In the genomic region with DNA sequence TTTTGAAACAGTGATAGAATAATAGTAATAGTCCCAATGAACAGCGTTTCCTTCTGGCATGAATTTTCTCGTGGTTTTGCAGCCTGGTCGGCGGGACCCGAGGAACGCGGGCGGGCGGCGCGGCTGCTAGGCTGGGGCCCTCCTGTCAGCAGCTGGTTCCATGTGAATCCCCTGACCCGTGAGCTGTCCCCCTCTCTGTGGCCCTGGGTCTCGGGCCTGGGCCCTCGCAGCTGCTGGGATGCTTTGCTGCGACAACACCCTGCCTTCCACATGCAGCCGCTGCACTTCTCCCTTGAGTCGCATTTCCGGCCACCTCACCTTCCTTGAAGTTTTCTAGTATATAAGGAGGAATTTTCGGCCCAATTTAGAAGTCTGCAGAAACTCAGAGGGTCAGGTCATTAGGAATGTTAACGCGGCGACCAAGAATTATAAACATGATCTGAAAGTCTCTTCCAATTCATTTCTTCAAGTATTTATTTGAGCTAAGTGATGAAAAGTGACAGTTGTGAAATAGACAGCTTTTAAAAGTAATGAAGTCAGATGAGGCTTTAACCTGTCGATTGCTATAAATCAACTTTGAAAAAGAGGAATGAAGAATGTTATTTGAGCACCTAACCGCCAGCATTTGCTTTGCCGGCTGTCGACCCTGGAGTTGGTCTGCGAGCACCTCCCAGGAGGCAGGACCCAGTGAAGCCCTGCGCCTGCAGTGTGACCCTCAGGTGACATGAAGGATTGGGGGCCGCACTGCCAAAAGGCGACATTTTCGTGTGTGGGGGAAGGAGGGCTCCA, we compare ENCODE assay signal across 11 cellular contexts. TPM values are rescaled to one million over a fixed set of nuclear protein-coding genes. Genes with fewer than 3 reads are reported as not detected.
A peak's percentile ranks its signal among the peaks of the same experiment; 100 is the strongest.
DNase-seq lines count a peak whose midpoint lies in the region; ATAC-seq lines count a peak whose summit lies in the region.
"Had no signal": no experiment of that assay in that cellular context is flagged by ENCODE, and none has a peak within 500 bp of the region (broad histone marks: within the 10 kb centered on the region; RNA-seq: fewer than 3 reads in every experiment).

No MANE protein-coding gene starts in this region.

- H3K27ac Mint-ChIP-seq in activated CD4-positive, alpha-beta T cell treated with anti-CD3 and anti-CD28 coated beads, Interleukin-2, amount 10 ng/mL, durations not matched to agents 7 days and 5 days, result peak overlapping the region; percentile 54
- H3K27ac Mint-ChIP-seq in activated T-helper 2 cell treated with anti-CD3 and anti-CD28 coated beads, Interferon-gamma antibody, Interleukin-2, Interleukin-4, amounts not matched to agents 10 μg/mL and 5 μg/mL and 100 μg/mL, durations not matched to agents 14 hours and 24 hours and 36 hours, result no peak overlapping the region
- H3K27ac Mint-ChIP-seq in stimulated activated naive B cell treated with anti-CD40 and anti-IgM and Interleukin-4, amounts not matched to agents 10 μg/mL and 1 μg/mL and 100 μg/mL, for 72 hours, result peak overlapping the region; percentile 84

- peaks cover 2% of the 10 kb centered on the region for H3K36me3 Mint-ChIP-seq in activated CD4-positive, alpha-beta T cell treated with anti-CD3 and anti-CD28 coated beads, Interleukin-2, amount 10 ng/mL, durations not matched to agents 7 days and 5 days (ENCODE audit: low read depth)
- peaks cover 3% of the 10 kb centered on the region for H3K36me3 Mint-ChIP-seq in activated T-helper 2 cell treated with anti-CD3 and anti-CD28 coated beads, Interferon-gamma antibody, Interleukin-2, Interleukin-4, amounts not matched to agents 10 μg/mL and 5 μg/mL and 100 μg/mL, durations not matched to agents 14 hours and 24 hours and 36 hours (ENCODE audit: low read depth)
- H3K36me3 Mint-ChIP-seq in stimulated activated naive B cell treated with anti-CD40 and anti-IgM and Interleukin-4, amounts not matched to agents 10 μg/mL and 1 μg/mL and 100 μg/mL, for 72 hours, result peaks cover 0 to 4% of the 10 kb centered on the region in 2 donors

- CTCF ChIA-PET in activated CD4-positive, alpha-beta T cell treated with anti-CD3 and anti-CD28 coated beads, Interleukin-2, amount 10 ng/mL, durations not matched to agents 7 days and 5 days (lab: Charles Lee), result interaction anchor here (0.7 to 1.1 kb wide), 3 partner anchors 10 to 23 kb away, joined by 3 read pairs; no protein-coding TSS in a partner anchor

- no peaks in the 10 kb centered on the region for H3K9me3 ChIP-seq in iPS-15b (ENCODE audit: control insufficient read depth, insufficient read depth, low read length)
- H3K9me3 ChIP-seq: BE2C had no signal

- POLR2A ChIA-PET in activated CD4-positive, alpha-beta T cell treated with anti-CD3 and anti-CD28 coated beads, Interleukin-2, amount 10 ng/mL, durations not matched to agents 7 days and 5 days (lab: Charles Lee), result no interaction called here

- peaks cover 11% of the 10 kb centered on the region for H3K9me3 Mint-ChIP-seq in activated CD4-positive, alpha-beta T cell treated with anti-CD3 and anti-CD28 coated beads, Interleukin-2, amount 10 ng/mL, durations not matched to agents 7 days and 5 days
- no peaks in the 10 kb centered on the region for H3K9me3 Mint-ChIP-seq in activated T-helper 2 cell treated with anti-CD3 and anti-CD28 coated beads, Interferon-gamma antibody, Interleukin-2, Interleukin-4, amounts not matched to agents 10 μg/mL and 5 μg/mL and 100 μg/mL, durations not matched to agents 14 hours and 24 hours and 36 hours
- no peaks in the 10 kb centered on the region for H3K9me3 Mint-ChIP-seq in stimulated activated naive B cell treated with anti-CD40 and anti-IgM and Interleukin-4, amounts not matched to agents 10 μg/mL and 1 μg/mL and 100 μg/mL, for 72 hours

- no peak for DNase-seq in activated CD4-positive, alpha-beta T cell treated with anti-CD3 and anti-CD28 coated beads, Interleukin-2, amount 10 ng/mL, durations not matched to agents 7 days and 5 days
- DNase-seq in activated CD4-positive, alpha-beta T cell treated with anti-CD3 and anti-CD28 coated beads for 4 hours, result no peak
- no peak for DNase-seq in activated T-helper 2 cell treated with anti-CD3 and anti-CD28 coated beads, Interferon-gamma antibody, Interleukin-2, Interleukin-4, amounts not matched to agents 10 μg/mL and 5 μg/mL and 100 μg/mL, durations not matched to agents 14 hours and 24 hours and 36 hours (ENCODE audit: low spot score)
- no peak for DNase-seq in stimulated activated naive B cell treated with anti-CD40 and anti-IgM and Interleukin-4, amounts not matched to agents 10 μg/mL and 1 μg/mL and 100 μg/mL, for 72 hours
- no peak for DNase-seq in iPS-NIHi7 (ENCODE audit: extremely low spot score)
- DNase-seq: activated CD4-positive, alpha-beta T cell treated with anti-CD3 and anti-CD28 coated beads, Interleukin-2, amount 50 U/mL, for 4 hours; BE2C; NCI-H524 had no signal

- peaks cover 96% of the 10 kb centered on the region for H3K27me3 ChIP-seq in iPS-15b (ENCODE audit: control insufficient read depth, insufficient read depth, low read length)

- intact Hi-C loops in activated T-helper 2 cell treated with anti-CD3 and anti-CD28 coated beads, Interferon-gamma antibody, Interleukin-2, Interleukin-4, amounts not matched to agents 10 μg/mL and 5 μg/mL and 100 μg/mL, durations not matched to agents 14 hours and 24 hours and 36 hours (cut with micrococcal nuclease), result loop anchor here (5.0 to 10.0 kb wide), 2 partner anchors 879 to 1773 kb away; no protein-coding TSS in a partner anchor

- H3K4me3 ChIP-seq in iPS-15b (ENCODE audit: low read depth, low read length), result peak overlapping the region; percentile 30

- H3K4me1 Mint-ChIP-seq in activated CD4-positive, alpha-beta T cell treated with anti-CD3 and anti-CD28 coated beads, Interleukin-2, amount 10 ng/mL, durations not matched to agents 7 days and 5 days, result peaks cover 21% of the 10 kb centered on the region
- peaks cover 19% of the 10 kb centered on the region for H3K4me1 Mint-ChIP-seq in activated T-helper 2 cell treated with anti-CD3 and anti-CD28 coated beads, Interferon-gamma antibody, Interleukin-2, Interleukin-4, amounts not matched to agents 10 μg/mL and 5 μg/mL and 100 μg/mL, durations not matched to agents 14 hours and 24 hours and 36 hours (ENCODE audit: low read depth)
- peaks cover 0 to 16% of the 10 kb centered on the region in 2 donors for H3K4me1 Mint-ChIP-seq in stimulated activated naive B cell treated with anti-CD40 and anti-IgM and Interleukin-4, amounts not matched to agents 10 μg/mL and 1 μg/mL and 100 μg/mL, for 72 hours

- no peaks in the 10 kb centered on the region for H3K36me3 ChIP-seq in iPS-15b (ENCODE audit: control insufficient read depth, insufficient read depth, low read length)
- H3K36me3 ChIP-seq: BE2C had no signal

- H3K4me1 ChIP-seq in iPS-15b (ENCODE audit: control insufficient read depth, insufficient read depth, low read length), result peaks cover 10% of the 10 kb centered on the region
- H3K4me1 ChIP-seq: BE2C had no signal

- H3K9ac ChIP-seq in iPS-15b (ENCODE audit: low read depth, low read length), result no peak overlapping the region

- peaks cover 57% of the 10 kb centered on the region for H3K27me3 Mint-ChIP-seq in activated CD4-positive, alpha-beta T cell treated with anti-CD3 and anti-CD28 coated beads, Interleukin-2, amount 10 ng/mL, durations not matched to agents 7 days and 5 days
- peaks cover 69% of the 10 kb centered on the region for H3K27me3 Mint-ChIP-seq in activated T-helper 2 cell treated with anti-CD3 and anti-CD28 coated beads, Interferon-gamma antibody, Interleukin-2, Interleukin-4, amounts not matched to agents 10 μg/mL and 5 μg/mL and 100 μg/mL, durations not matched to agents 14 hours and 24 hours and 36 hours (ENCODE audit: low read depth)
- peaks cover 41 to 53% of the 10 kb centered on the region in 2 donors for H3K27me3 Mint-ChIP-seq in stimulated activated naive B cell treated with anti-CD40 and anti-IgM and Interleukin-4, amounts not matched to agents 10 μg/mL and 1 μg/mL and 100 μg/mL, for 72 hours

- ATAC-seq in stimulated activated naive B cell treated with anti-CD40 and anti-IgM and Interleukin-4, amounts not matched to agents 10 μg/mL and 1 μg/mL and 100 μg/mL, for 72 hours (replicated peaks), result no peak
- no peak for ATAC-seq in HG02588 (IDR thresholded peaks at IDR 0.05; ENCODE audit: unreplicated experiment)
- ATAC-seq in HG03095 (IDR thresholded peaks at IDR 0.05; ENCODE audit: unreplicated experiment), result no peak

- peak overlapping the region; percentile 68 for H3K4me3 Mint-ChIP-seq in activated CD4-positive, alpha-beta T cell treated with anti-CD3 and anti-CD28 coated beads, Interleukin-2, amount 10 ng/mL, durations not matched to agents 7 days and 5 days
- H3K4me3 Mint-ChIP-seq in activated T-helper 2 cell treated with anti-CD3 and anti-CD28 coated beads, Interferon-gamma antibody, Interleukin-2, Interleukin-4, amounts not matched to agents 10 μg/mL and 5 μg/mL and 100 μg/mL, durations not matched to agents 14 hours and 24 hours and 36 hours (ENCODE audit: low read depth), result peak overlapping the region; percentile 79
- peak overlapping the region; percentile 78 for H3K4me3 Mint-ChIP-seq in stimulated activated naive B cell treated with anti-CD40 and anti-IgM and Interleukin-4, amounts not matched to agents 10 μg/mL and 1 μg/mL and 100 μg/mL, for 72 hours

RNA-seq across cellular contexts. Expression of a gene that starts 27.7 kb away (rescaled TPM):
- total RNA-seq in activated CD4-positive, alpha-beta T cell treated with anti-CD3 and anti-CD28 coated beads, Interleukin-2, amount 10 ng/mL, durations not matched to agents 7 days and 5 days, result not detected
- not detected in 2 replicates for total RNA-seq in activated T-helper 2 cell treated with anti-CD3 and anti-CD28 coated beads, Interferon-gamma antibody, Interleukin-2, Interleukin-4, amounts not matched to agents 10 μg/mL and 5 μg/mL and 100 μg/mL, durations not matched to agents 14 hours and 24 hours and 36 hours
